Comparison of ENCODE assay signal across 9 cellular contexts in genomic region chr2:152445791-152446201, GRCh38.
DNase-seq lines count a peak whose midpoint lies in the region; ATAC-seq, FAIRE-seq and TF ChIP-seq lines count a peak whose summit lies in the region.
"Had no signal": no experiment of that assay in that cellular context is flagged by ENCODE, and none has a peak within 500 bp of the region (broad histone marks: within the 10 kb centered on the region; RNA-seq: fewer than 3 reads in every experiment).

No MANE protein-coding gene starts in this region.

- SMC1A ChIA-PET in GM12878 (lab: Charles Lee; ENCODE audit: uncharacterized antibody, unreplicated experiment): interaction anchor here (1.0 to 3.2 kb wide), 13 partner anchors 9 to 168 kb away, joined by 3 to 21 read pairs (median 4); no protein-coding TSS in a partner anchor

- RAD21 ChIA-PET in GM12878 (lab: Charles Lee; ENCODE audit: unreplicated experiment): interaction anchor here (0.7 to 3.4 kb wide), 11 partner anchors 16 to 270 kb away, joined by 3 to 17 read pairs (median 4); no protein-coding TSS in a partner anchor

- no peak for TF ChIP-seq POLR2A in GM12878 (IDR thresholded peaks at IDR 0.05; ENCODE audit: low read depth, low read length)

- intact Hi-C loops in A673 (cut with micrococcal nuclease; ENCODE audit: unreplicated experiment): no loop called here
- intact Hi-C loops in GM12878 (cut with micrococcal nuclease; ENCODE audit: unreplicated experiment): no loop called here
- intact Hi-C loops in left lung (cut with DNase I): no loop called here

- H3K79me2 ChIP-seq in GM12878 (ENCODE audit: control insufficient read depth, insufficient read depth, low read length): no peaks in the 10 kb centered on the region; the same call in 1 of the 2 replicates

- no peak for FAIRE-seq in GM12878 (lab: Jason Lieb, UNC)

- H3K4me2 ChIP-seq in GM12878 (ENCODE audit: control insufficient read depth, insufficient read depth): peak overlapping the region; percentile 19; the same call in 1 of the 2 replicates

- in situ Hi-C loops in GM12878 (cut with MboI): no loop called here

- no peak overlapping the region for H3K4me3 ChIP-seq in A673 (ENCODE audit: low read depth, low read length, poor library complexity, severe bottlenecking)
- no peak overlapping the region for H3K4me3 ChIP-seq in HFF-Myc (replicated peaks; ENCODE audit: low read depth, low read length)
- no peak overlapping the region for H3K4me3 ChIP-seq in GM12878
- no peak overlapping the region for H3K4me3 ChIP-seq in left lung

- peak; percentile 86 for ATAC-seq in GM12878
- ATAC-seq in left lung: peak; percentile 70
- no peak for ATAC-seq in HG03521 (IDR thresholded peaks at IDR 0.05; ENCODE audit: unreplicated experiment)
- no peak for ATAC-seq in HG02763 (IDR thresholded peaks at IDR 0.05; ENCODE audit: unreplicated experiment)
- ATAC-seq in HG02642 (IDR thresholded peaks at IDR 0.05; ENCODE audit: poor library complexity, unreplicated experiment): no peak

- H3K9me3 ChIP-seq in A673 (ENCODE audit: low read depth, low read length, poor library complexity, severe bottlenecking): no peaks in the 10 kb centered on the region
- no peaks in the 10 kb centered on the region for H3K9me3 ChIP-seq in GM12878 (replicated peaks; ENCODE audit: control insufficient read depth, insufficient read depth, low read length)
- H3K9me3 ChIP-seq in left lung: no peaks in the 10 kb centered on the region

- H3K27me3 ChIP-seq in A673 (replicated peaks; ENCODE audit: insufficient read depth, low read depth, low read length, poor library complexity): no peaks in the 10 kb centered on the region
- no peaks in the 10 kb centered on the region for H3K27me3 ChIP-seq in GM12878 (replicated peaks in 1 of 2; ENCODE audit: control insufficient read depth in 2 of 2, insufficient read depth in 2 of 2, low read length in 1 of 2)
- no peaks in the 10 kb centered on the region for H3K27me3 ChIP-seq in left lung

- H4K20me1 ChIP-seq in GM12878 (ENCODE audit: control insufficient read depth, insufficient read depth): no peaks in the 10 kb centered on the region

- no TSS peak for BruUV-seq in A673 (replicated peaks; lab: Mats Ljungman, UMichigan)
- no TSS peak for BruUV-seq in GM12878 (replicated peaks; lab: Mats Ljungman, UMichigan)

- TF ChIP-seq CTCF in A673 (conservative IDR thresholded peaks at IDR 0.05; ENCODE audit: low read depth, low read length) (no peak), HFF-Myc (IDR thresholded peaks at IDR 0.05; ENCODE audit: low read depth, low read length, missing control alignments) (no peak), GM12878 (IDR thresholded peaks at IDR 0.05 in 2 of 3, conservative IDR thresholded peaks at IDR 0.05 in 1 of 3; ENCODE audit: control insufficient read depth in 2 of 3, extremely low read depth in 1 of 3, insufficient read depth in 1 of 3, low read depth in 3 of 3, low read length in 3 of 3) (no peak), left lung (IDR thresholded peaks at IDR 0.05) (no peak)

- TF ChIP-seq EP300 in GM12878 (IDR thresholded peaks at IDR 0.05; ENCODE audit: borderline replicate concordance in 1 of 2, control insufficient read depth in 1 of 2, low read depth in 2 of 2, low read length in 2 of 2): no peak

- TF ChIP-seq RAD21 in GM12878 (IDR thresholded peaks at IDR 0.05; ENCODE audit: insufficient read depth, low read depth, low read length): no peak

- DNase-seq in A673 (ENCODE audit: low spot score): no peak
- DNase-seq in HFF-Myc (ENCODE audit: extremely low read depth, low read depth): peak; percentile 52
- DNase-seq in GM12878 (ENCODE audit: low read depth, low spot score): no peak
- no peak for DNase-seq in left lung
- no peak for DNase-seq in NCI-H2081 treated with DMSO at 0.1 percent for 48 hours (lab: John Stamatoyannopoulos, UW)
- DNase-seq: effector CD4-positive, alpha-beta T cell had no signal

- H3K36me3 ChIP-seq in A673 (ENCODE audit: insufficient read depth, low read length, poor library complexity, severe bottlenecking) (no peaks in the 10 kb centered on the region), GM12878 (ENCODE audit: control insufficient read depth in 2 of 2, insufficient read depth in 2 of 2, low read length in 1 of 2) (no peaks in the 10 kb centered on the region), left lung (no peaks in the 10 kb centered on the region)

- CTCF ChIA-PET in A673 (lab: Charles Lee) (no interaction called here), GM12878 (lab: Yijun Ruan, JAX) (interaction anchor here (0.8 to 1.2 kb wide), 6 partner anchors 13 to 118 kb away, joined by 3 to 4 read pairs (median 3); no protein-coding TSS in a partner anchor)

- H3K27ac ChIP-seq in A673 (ENCODE audit: low read depth, low read length, poor library complexity, severe bottlenecking) (peak overlapping the region; percentile 51), GM12878 (ENCODE audit: control insufficient read depth, insufficient read depth) (peak overlapping the region; percentile 33), left lung (peak overlapping the region in 1 of 2 donors; percentile 26)

- H3K4me1 ChIP-seq in A673 (ENCODE audit: insufficient read depth, low read length, poor library complexity, severe bottlenecking) (peaks cover 47% of the 10 kb centered on the region), GM12878 (ENCODE audit: control insufficient read depth, insufficient read depth, low read length) (no peaks in the 10 kb centered on the region; the same call in 1 of the 2 replicates), left lung (peaks cover 4 to 21% of the 10 kb centered on the region in 2 donors)

- WGBS in GM12878 (ENCODE audit: insufficient coverage, insufficient replicate concordance, low lambda C conversion rate, missing lambda C conversion rate): 18% methylated on average over 3 of the region's 3 CpGs

- H2AFZ ChIP-seq in GM12878 (ENCODE audit: control insufficient read depth, low read depth, low read length): no peak overlapping the region; the same call in 1 of the 2 replicates

- POLR2A ChIA-PET in A673 (lab: Charles Lee; ENCODE audit: low non-redundant PET) (no interaction called here), GM12878 (lab: Charles Lee) (interaction anchor here (1.0 to 1.8 kb wide), 3 partner anchors 9 to 21 kb away, joined by 3 to 8 read pairs (median 7); no protein-coding TSS in a partner anchor)

- no peak overlapping the region for H3K9ac ChIP-seq in GM12878 (ENCODE audit: control insufficient read depth, insufficient read depth, low read length)

TF ChIP-seq in GM12878, 131 proteins besides CTCF, POLR2A, EP300 and RAD21 (continues in another document):
- TF ChIP-seq ZBTB11 (CRISPR knock-in tag; IDR thresholded peaks at IDR 0.05) (no peak), SREBF1 (IDR thresholded peaks at IDR 0.05; ENCODE audit: low read length) (no peak), HDAC2 (IDR thresholded peaks at IDR 0.05) (no peak), ZBTB33 (IDR thresholded peaks at IDR 0.05) (no peak), RELA (IDR thresholded peaks at IDR 0.05; ENCODE audit: borderline replicate concordance, partially characterized antibody) (peak; percentile 7), SUZ12 (IDR thresholded peaks at IDR 0.05; ENCODE audit: unreplicated experiment) (no peak), FOS (IDR thresholded peaks at IDR 0.05; ENCODE audit: borderline replicate concordance, extremely low read depth, insufficient read length) (no peak), POLR2AphosphoS5 (IDR thresholded peaks at IDR 0.05; ENCODE audit: low read length) (no peak), NRF1 (conservative IDR thresholded peaks at IDR 0.05; ENCODE audit: low read depth, low read length) (no peak), PAX5 (IDR thresholded peaks at IDR 0.05; ENCODE audit: borderline replicate concordance, low read depth, low read length) (no peak)

Comparison
In these comparisons a context has a peak if more than half of its experiments do, and no peak if none do; other contexts are left out.
1. ATAC-seq: peak in GM12878 (single experiment) and left lung (single experiment); none in HG03521 (single experiment), HG02763 (single experiment) and HG02642 (single experiment).